ENCODE assay signal across 8 cellular contexts in genomic region chr9:134165357-134166315, GRCh38. TPM values are rescaled to one million over a fixed set of nuclear protein-coding genes. Genes with fewer than 3 reads are reported as not detected.
A peak's percentile ranks its signal among the peaks of the same experiment; 100 is the strongest.
DNase-seq lines count a peak whose midpoint lies in the region; TF ChIP-seq lines count a peak whose summit lies in the region.

No MANE protein-coding gene starts in this region.

- H3K79me2 ChIP-seq in Karpas-422 (ENCODE audit: low read length): 0 out of 2 replicates have a peak, but pooled peaks cover 5% of the 10 kb centered on the region
- peaks cover 4% of the 10 kb centered on the region for H3K79me2 ChIP-seq in osteoblast (ENCODE audit: insufficient read depth, low read length)

- no peaks in the 10 kb centered on the region for H3K27me3 ChIP-seq in Karpas-422 (ENCODE audit: low read length)
- no peaks in the 10 kb centered on the region for H3K27me3 ChIP-seq in osteoblast (ENCODE audit: insufficient read depth, low read length)

- H4K20me1 ChIP-seq in Karpas-422 (ENCODE audit: insufficient read depth, low read depth, low read length) (no peaks in the 10 kb centered on the region), osteoblast (ENCODE audit: insufficient read depth, low read length) (no peaks in the 10 kb centered on the region)

- H3K9me2 ChIP-seq in Karpas-422 (replicated peaks; ENCODE audit: insufficient read depth, low read length): no peaks in the 10 kb centered on the region

- H3K4me2 ChIP-seq in Karpas-422 (ENCODE audit: low read depth, low read length, poor library complexity, severe bottlenecking) (no peak overlapping the region), osteoblast (ENCODE audit: insufficient read depth, low read length) (no peak overlapping the region)

- H2AFZ ChIP-seq in Karpas-422 (ENCODE audit: low read length) (no peak overlapping the region), osteoblast (ENCODE audit: low read length) (no peak overlapping the region)

- DNase-seq in Karpas-422 (peak; percentile 53), activated T-cell treated with anti-CD3 and anti-CD28 coated beads for 4 hours (peak; percentile 24), head of caudate nucleus (peak in 32 of 42 donors; percentile 27 to 64 (median 42)), NCI-H1048 (lab: John Stamatoyannopoulos, UW) (no peak), NCI-H526 (lab: John Stamatoyannopoulos, UW) (no peak), osteoblast (ENCODE audit: insufficient read length, low spot score, missing footprints) (no peak)
- peak in 2 of 3 experiments; percentile 25 to 33 for DNase-seq in stimulated activated CD4-positive, alpha-beta T cell treated with anti-CD3 and anti-CD28 coated beads, TNF-alpha, amount 100 ng/mL, for 4 hours (ENCODE audit: low read depth in 3 of 3)
- no peak for DNase-seq in stimulated activated naive CD4-positive, alpha-beta T cell (lab: John Stamatoyannopoulos, UW)

- no peak overlapping the region for H3K4me3 ChIP-seq in Karpas-422 (ENCODE audit: low read length)
- H3K4me3 ChIP-seq in osteoblast (ENCODE audit: insufficient read depth, low read length): no peak overlapping the region

- H3K27ac ChIP-seq in Karpas-422 (ENCODE audit: low read length) (no peak overlapping the region), osteoblast (ENCODE audit: low read depth, low read length) (no peak overlapping the region)

- intact Hi-C loops in head of caudate nucleus (cut with DNase I): no loop called here

- no peaks in the 10 kb centered on the region for H3K36me3 ChIP-seq in Karpas-422 (ENCODE audit: insufficient read depth, low read length)
- H3K36me3 ChIP-seq in osteoblast (ENCODE audit: insufficient read depth, low read length): peaks cover 4% of the 10 kb centered on the region

- H3K9me3 ChIP-seq in Karpas-422 (ENCODE audit: low read length) (no peaks in the 10 kb centered on the region; the same call in 1 of the 2 replicates), osteoblast (ENCODE audit: low read depth, low read length) (no peaks in the 10 kb centered on the region)

- no peak overlapping the region for H3K9ac ChIP-seq in Karpas-422 (ENCODE audit: low read length)

- TF ChIP-seq CTCF in osteoblast (IDR thresholded peaks at IDR 0.05; ENCODE audit: extremely low read depth, low read depth, low read length): no peak

- H3K4me1 ChIP-seq in Karpas-422 (ENCODE audit: low read length) (peaks cover 5% of the 10 kb centered on the region), osteoblast (ENCODE audit: insufficient read depth, low read length) (peaks cover 6% of the 10 kb centered on the region)

RNA-seq across cellular contexts. Expression of gene RNU6ATAC, which starts 1.3 kb away (rescaled TPM):
- total RNA-seq in Karpas-422 (2014; rRNA removed; shearing (Covaris generic); ENCODE audit: low replicate concordance): not detected in 2 replicates
- total RNA-seq in osteoblast: not detected in 2 replicates

RNA-seq across cellular contexts. Expression of gene WDR5, which starts 29.8 kb away (rescaled TPM):
- 19.6 and 26.6 TPM in 2 replicates for total RNA-seq in Karpas-422 (2014; rRNA removed; shearing (Covaris generic); ENCODE audit: low replicate concordance)
- 17.4 and 17.7 TPM in 2 replicates for total RNA-seq in osteoblast

Comparison
In these comparisons a context has a peak if more than half of its experiments do, and no peak if none do; other contexts are left out.
1. DNase-seq: peak in Karpas-422 (single experiment), activated T-cell treated with anti-CD3 and anti-CD28 coated beads for 4 hours (single experiment), head of caudate nucleus (32 of 42) and stimulated activated CD4-positive, alpha-beta T cell treated with anti-CD3 and anti-CD28 coated beads, TNF-alpha, amount 100 ng/mL, for 4 hours (2 of 3); none in NCI-H1048 (single experiment), NCI-H526 (0 of 2), stimulated activated naive CD4-positive, alpha-beta T cell (0 of 6) and osteoblast (single experiment).